Comparison of ENCODE assay signal across 25 cellular contexts in the genomic region with DNA sequence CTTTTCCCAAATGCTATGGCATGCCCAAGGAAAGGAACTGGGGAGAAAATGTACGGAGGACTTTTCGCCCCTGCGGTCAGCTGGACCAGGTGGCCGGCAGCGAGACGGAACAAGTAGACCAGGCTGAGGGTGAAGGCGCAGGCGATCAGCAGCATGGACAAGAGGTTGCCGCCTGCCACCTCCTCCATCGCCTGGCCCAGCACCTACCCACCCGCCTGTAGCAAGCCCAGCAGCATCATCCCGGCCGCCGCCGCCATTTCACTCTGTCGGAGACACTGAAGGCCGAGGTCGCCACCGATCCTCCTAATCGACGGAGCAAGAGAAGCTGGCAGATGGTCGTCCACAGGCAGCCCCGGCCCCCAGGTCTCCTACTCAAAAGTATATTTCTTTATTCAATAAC.
"Had no signal": no experiment of that assay in that cellular context is flagged by ENCODE, and none has a peak within 500 bp of the region (broad histone marks: within the 10 kb centered on the region; RNA-seq: fewer than 3 reads in every experiment).

No MANE protein-coding gene starts in this region.

- H3K27me3 ChIP-seq: heart left ventricle, hepatocyte, ovary, right lobe of liver, suprapubic skin, tibial artery, uterus had no signal

- H3K9me3 ChIP-seq: ovary, prostate gland, right lobe of liver, thoracic aorta, uterus had no signal

- DNase-seq: glutamatergic neuron; islet precursor cell; kidney glomerular epithelial cell; left colon; midbrain; naive thymus-derived CD4-positive, alpha-beta T cell; ovary; retina; right lobe of liver; stimulated activated CD4-positive, alpha-beta T cell treated with anti-CD3 and anti-CD28 coated beads, Interleukin-12 subunit alpha, Interleukin-12 subunit beta, amount 100 ng/mL, for 4 hours; stimulated activated CD4-positive, alpha-beta T cell treated with anti-CD3 and anti-CD28 coated beads, Interleukin-15, amount 100 ng/mL, for 24 hours; stimulated activated CD4-positive, alpha-beta T cell treated with anti-CD3 and anti-CD28 coated beads, Interleukin-2, amount 100 ng/mL, for 24 hours; stimulated activated CD4-positive, alpha-beta T cell treated with anti-CD3 and anti-CD28 coated beads, Interleukin-4, amount 100 ng/mL, for 1 hour; stimulated activated naive CD4-positive, alpha-beta T cell; tibial artery; trophoblast cell; uterus had no signal

- H3K4me3 ChIP-seq: heart left ventricle, hepatocyte, mucosa of descending colon, ovary, prostate gland, right lobe of liver, smooth muscle cell, suprapubic skin, thoracic aorta, tibial artery, uterus had no signal

- H3K79me2 ChIP-seq: hepatocyte had no signal

- H3K4me1 ChIP-seq: heart left ventricle, prostate gland, right lobe of liver, suprapubic skin, tibial artery, uterus had no signal

- H3K36me3 ChIP-seq: heart left ventricle, ovary, prostate gland, right lobe of liver, suprapubic skin, thoracic aorta, tibial artery, uterus had no signal

- H3K4me2 ChIP-seq: hepatocyte, smooth muscle cell had no signal

- ATAC-seq: heart left ventricle; left colon; mucosa of descending colon; naive thymus-derived CD4-positive, alpha-beta T cell; natural killer cell treated with Interleukin-12 subunit alpha and Interleukin-12 subunit beta and Interleukin-15 and Interleukin-18, amount 100 ng/mL, for 72 hours; right lobe of liver had no signal

- H3K27ac ChIP-seq: heart left ventricle, hepatocyte, ovary, prostate gland, right lobe of liver, suprapubic skin, thoracic aorta, tibial artery, uterus had no signal

- H2AFZ ChIP-seq: hepatocyte had no signal
